Comparison of ENCODE assay signal across 11 cellular contexts in genomic region chr1:156926175-156926574, GRCh38. TPM values are rescaled to one million over a fixed set of nuclear protein-coding genes. Genes with fewer than 3 reads are reported as not detected.
DNase-seq lines count a peak whose midpoint lies in the region; ATAC-seq and TF ChIP-seq lines count a peak whose summit lies in the region.
"Had no signal": no experiment of that assay in that cellular context is flagged by ENCODE, and none has a peak within 500 bp of the region (broad histone marks: within the 10 kb centered on the region; RNA-seq: fewer than 3 reads in every experiment).

No MANE protein-coding gene starts in this region.

- CTCF ChIA-PET in activated CD8-positive, alpha-beta memory T cell treated with anti-CD3 and anti-CD28 coated beads, Interleukin-2, amount 10 ng/mL, durations not matched to agents 7 days and 5 days (lab: Charles Lee): interaction anchor here (1.3 to 10.5 kb wide), 8 partner anchors 9 to 119 kb away, joined by 3 to 62 read pairs (median 10); partner anchors contain the start of gene PEAR1
- CTCF ChIA-PET in OCI-LY7 (lab: Charles Lee; ENCODE audit: unreplicated experiment): no interaction called here

- no peaks in the 10 kb centered on the region for H3K79me2 ChIP-seq in OCI-LY7 (ENCODE audit: insufficient read depth, low read depth, low read length)

- TF ChIP-seq CTCF in OCI-LY7 (conservative IDR thresholded peaks at IDR 0.05; ENCODE audit: low read length): no peak

- H4K20me1 ChIP-seq in OCI-LY7 (ENCODE audit: insufficient read depth, low read length): no peaks in the 10 kb centered on the region

- POLR2A ChIA-PET in OCI-LY7 (lab: Charles Lee): interaction anchor here (0.5 to 0.8 kb wide), 2 partner anchors 10 to 33 kb away, joined by 3 to 4 read pairs; no protein-coding TSS in a partner anchor

- H3K27me3 Mint-ChIP-seq in activated CD8-positive, alpha-beta memory T cell treated with anti-CD3 and anti-CD28 coated beads, Interleukin-2, amount 10 ng/mL, durations not matched to agents 7 days and 5 days: peaks cover 97% of the 10 kb centered on the region

- ATAC-seq in activated CD8-positive, alpha-beta memory T cell treated with anti-CD3 and anti-CD28 coated beads, Interleukin-2, amount 10 ng/mL, durations not matched to agents 7 days and 5 days: peak; percentile 52
- ATAC-seq in GM21825 (IDR thresholded peaks at IDR 0.05; ENCODE audit: unreplicated experiment) (no peak), GM21528 (IDR thresholded peaks at IDR 0.05; ENCODE audit: low FRiP score, unreplicated experiment) (no peak)
- ATAC-seq: T-cell had no signal

- no peaks in the 10 kb centered on the region for H3K9me2 ChIP-seq in OCI-LY7 (ENCODE audit: insufficient read depth, low read length)

- peak; percentile 74 for DNase-seq in activated CD8-positive, alpha-beta memory T cell treated with anti-CD3 and anti-CD28 coated beads, Interleukin-2, amount 10 ng/mL, durations not matched to agents 7 days and 5 days
- DNase-seq in activated CD8-positive, alpha-beta memory T cell treated with anti-CD3 and anti-CD28 coated beads for 24 hours: no peak
- DNase-seq in NCI-H524 (lab: John Stamatoyannopoulos, UW) (peak; percentile 87 to 91), dermis blood vessel endothelial cell (peak; percentile 36), OCI-LY7 (ENCODE audit: low spot score) (no peak)
- DNase-seq in stimulated activated CD8-positive, alpha-beta memory T cell treated with anti-CD3 and anti-CD28 coated beads, Interleukin-12 subunit alpha, Interleukin-12 subunit beta, amount 100 ng/mL, for 24 hours (ENCODE audit: extremely low read depth): peak; percentile 17

- H2AFZ ChIP-seq in OCI-LY7 (ENCODE audit: low read length): no peak overlapping the region

- H3K4me3 ChIP-seq in OCI-LY7 (ENCODE audit: low read depth, low read length, poor library complexity, severe bottlenecking): no peak overlapping the region

- intact Hi-C loops in OCI-LY7 (cut with micrococcal nuclease; ENCODE audit: unreplicated experiment): no loop called here

- no peak overlapping the region for H3K4me2 ChIP-seq in OCI-LY7 (ENCODE audit: low read length)

- H3K36me3 Mint-ChIP-seq in activated CD8-positive, alpha-beta memory T cell treated with anti-CD3 and anti-CD28 coated beads, Interleukin-2, amount 10 ng/mL, durations not matched to agents 7 days and 5 days: no peaks in the 10 kb centered on the region
- H3K36me3 Mint-ChIP-seq: T-cell had no signal

- no peaks in the 10 kb centered on the region for H3K36me3 ChIP-seq in OCI-LY7 (ENCODE audit: insufficient read depth, low read length)

- peaks cover 29% of the 10 kb centered on the region for H3K4me1 Mint-ChIP-seq in activated CD8-positive, alpha-beta memory T cell treated with anti-CD3 and anti-CD28 coated beads, Interleukin-2, amount 10 ng/mL, durations not matched to agents 7 days and 5 days

- H3K4me3 Mint-ChIP-seq in activated CD8-positive, alpha-beta memory T cell treated with anti-CD3 and anti-CD28 coated beads, Interleukin-2, amount 10 ng/mL, durations not matched to agents 7 days and 5 days: no peak overlapping the region
- H3K4me3 Mint-ChIP-seq: CD4-positive, alpha-beta T cell; T-cell had no signal

- H3K4me1 ChIP-seq in OCI-LY7 (ENCODE audit: insufficient read depth, low read length, poor library complexity, severe bottlenecking): no peaks in the 10 kb centered on the region

- H3K9me3 ChIP-seq in OCI-LY7 (ENCODE audit: low read length): no peaks in the 10 kb centered on the region

- no peak overlapping the region for H3K27ac Mint-ChIP-seq in activated CD8-positive, alpha-beta memory T cell treated with anti-CD3 and anti-CD28 coated beads, Interleukin-2, amount 10 ng/mL, durations not matched to agents 7 days and 5 days
- H3K27ac Mint-ChIP-seq: CD4-positive, alpha-beta T cell; T-cell had no signal

- BruUV-seq in OCI-LY7 (replicated peaks; lab: Mats Ljungman, UMichigan): no TSS peak

- no peak overlapping the region for H3K27ac ChIP-seq in OCI-LY7 (ENCODE audit: low read depth, low read length, poor library complexity, severe bottlenecking)

- H3K9me3 Mint-ChIP-seq in activated CD8-positive, alpha-beta memory T cell treated with anti-CD3 and anti-CD28 coated beads, Interleukin-2, amount 10 ng/mL, durations not matched to agents 7 days and 5 days (ENCODE audit: low read depth): no peaks in the 10 kb centered on the region
- H3K9me3 Mint-ChIP-seq: CD4-positive, alpha-beta T cell; T-cell had no signal

RNA-seq across cellular contexts. Expression of gene LRRC71, which starts 5.7 kb away (rescaled TPM):
- not detected for total RNA-seq in activated CD8-positive, alpha-beta memory T cell treated with anti-CD3 and anti-CD28 coated beads, Interleukin-2, amount 10 ng/mL, durations not matched to agents 7 days and 5 days
- total RNA-seq in dermis blood vessel endothelial cell (0.14 and 0.34 TPM in 2 replicates), OCI-LY7 (2022) (not detected in 2 replicates)
- total RNA-seq in OCI-LY7 (2014; rRNA removed; shearing (Covaris generic)): not detected in 2 replicates
- total RNA-seq: CD4-positive, alpha-beta T cell; kidney epithelial cell; T-cell had no signal

RNA-seq across cellular contexts. Expression of gene PEAR1, which starts 32.7 kb away (rescaled TPM):
- not detected for total RNA-seq in activated CD8-positive, alpha-beta memory T cell treated with anti-CD3 and anti-CD28 coated beads, Interleukin-2, amount 10 ng/mL, durations not matched to agents 7 days and 5 days
- total RNA-seq in dermis blood vessel endothelial cell: 19.1 and 53.5 TPM in 2 replicates
- not detected in 2 replicates for total RNA-seq in OCI-LY7 (2014; rRNA removed; shearing (Covaris generic))
- total RNA-seq in OCI-LY7 (2022): not detected in 2 replicates

Comparison
In these comparisons a context has a peak if more than half of its experiments do, and no peak if none do; other contexts are left out.
1. DNase-seq: peak in activated CD8-positive, alpha-beta memory T cell treated with anti-CD3 and anti-CD28 coated beads, Interleukin-2, amount 10 ng/mL, durations not matched to agents 7 days and 5 days (single experiment), NCI-H524 (2 of 2), dermis blood vessel endothelial cell (single experiment) and stimulated activated CD8-positive, alpha-beta memory T cell treated with anti-CD3 and anti-CD28 coated beads, Interleukin-12 subunit alpha, Interleukin-12 subunit beta, amount 100 ng/mL, for 24 hours (single experiment); none in activated CD8-positive, alpha-beta memory T cell treated with anti-CD3 and anti-CD28 coated beads for 24 hours (single experiment) and OCI-LY7 (single experiment).
2. RNA of gene PEAR1, which starts 32.7 kb away (total RNA-seq): 19.1 to 53.5 TPM in dermis blood vessel endothelial cell; not detected in activated CD8-positive, alpha-beta memory T cell treated with anti-CD3 and anti-CD28 coated beads, Interleukin-2, amount 10 ng/mL, durations not matched to agents 7 days and 5 days and not detected in OCI-LY7; every median in the first group is over 10 times any median in the second.